14 cellular contexts compared by ENCODE assay signal in the genomic region with DNA sequence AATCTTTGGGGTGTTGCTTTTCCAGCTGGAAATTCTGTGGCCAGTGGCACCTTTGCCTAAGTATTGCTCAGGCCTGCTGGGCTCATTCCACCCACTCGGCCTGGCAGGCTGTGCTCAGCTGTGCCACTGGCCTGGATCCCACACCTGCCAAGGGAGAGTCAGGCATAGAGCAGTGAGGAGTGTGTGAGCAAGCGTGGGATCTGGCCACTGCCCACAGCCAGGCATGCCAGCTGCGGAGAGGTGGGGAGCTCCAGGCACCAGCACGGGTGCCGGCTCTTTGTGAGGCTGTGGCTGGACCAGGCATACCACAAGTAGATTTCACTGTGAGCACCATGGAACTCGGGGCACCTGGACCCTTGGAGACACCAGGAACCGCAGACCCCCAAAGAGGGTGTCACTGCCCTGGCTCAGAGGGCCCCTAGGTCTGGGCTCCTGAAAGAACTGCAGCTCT.
"Had no signal": no experiment of that assay in that cellular context is flagged by ENCODE, and none has a peak within 500 bp of the region (broad histone marks: within the 10 kb centered on the region; RNA-seq: fewer than 3 reads in every experiment).

No MANE protein-coding gene starts in this region.

- H3K27ac Mint-ChIP-seq: activated naive CD8-positive, alpha-beta T cell treated with anti-CD3 and anti-CD28 coated beads for 36 hours; memory B cell; T-helper 2 cell treated with Interferon-gamma antibody and Interleukin-4, amounts not matched to agents 5 μg/mL and 100 μg/mL, for 36 hours had no signal

- H3K36me3 ChIP-seq: breast epithelium, esophagus squamous epithelium, left ventricle myocardium inferior, thyroid gland, vagina had no signal

- H3K9me3 ChIP-seq: breast epithelium, esophagus squamous epithelium, left ventricle myocardium inferior, thyroid gland, vagina had no signal

- H3K4me3 Mint-ChIP-seq: activated naive CD8-positive, alpha-beta T cell treated with anti-CD3 and anti-CD28 coated beads for 36 hours; memory B cell; neural crest cell; T-helper 2 cell treated with Interferon-gamma antibody and Interleukin-4, amounts not matched to agents 5 μg/mL and 100 μg/mL, for 36 hours had no signal

- H3K27ac ChIP-seq: breast epithelium, esophagus squamous epithelium, left ventricle myocardium inferior, thyroid gland, vagina had no signal

- H3K4me1 Mint-ChIP-seq: activated naive CD8-positive, alpha-beta T cell treated with anti-CD3 and anti-CD28 coated beads for 36 hours; memory B cell; neural crest cell had no signal

- H3K4me3 ChIP-seq: breast epithelium, esophagus squamous epithelium, left ventricle myocardium inferior, thyroid gland, vagina had no signal

- H3K9me3 Mint-ChIP-seq: activated naive CD8-positive, alpha-beta T cell treated with anti-CD3 and anti-CD28 coated beads for 36 hours; memory B cell; neural crest cell; T-helper 2 cell treated with Interferon-gamma antibody and Interleukin-4, amounts not matched to agents 5 μg/mL and 100 μg/mL, for 36 hours had no signal

- H3K36me3 Mint-ChIP-seq: activated naive CD8-positive, alpha-beta T cell treated with anti-CD3 and anti-CD28 coated beads for 36 hours; memory B cell had no signal

- DNase-seq: activated CD4-positive, alpha-beta T cell treated with anti-CD3 and anti-CD28 coated beads, Interleukin-2, amount 50 U/mL, for 4 hours; activated gamma-delta T cell; activated naive CD8-positive, alpha-beta T cell treated with anti-CD3 and anti-CD28 coated beads for 36 hours; activated T-cell treated with anti-CD3 and anti-CD28 coated beads, Interleukin-2, amount 50 U/mL, for 48 hours; esophagus squamous epithelium; foreskin fibroblast; left ventricle myocardium inferior; small intestine; thyroid gland had no signal

- H3K27me3 ChIP-seq: breast epithelium, esophagus squamous epithelium, thyroid gland, vagina had no signal

- H3K4me1 ChIP-seq: breast epithelium, esophagus squamous epithelium, left ventricle myocardium inferior, thyroid gland, vagina had no signal
